34 cellular contexts compared by ENCODE assay signal in the genomic region with DNA sequence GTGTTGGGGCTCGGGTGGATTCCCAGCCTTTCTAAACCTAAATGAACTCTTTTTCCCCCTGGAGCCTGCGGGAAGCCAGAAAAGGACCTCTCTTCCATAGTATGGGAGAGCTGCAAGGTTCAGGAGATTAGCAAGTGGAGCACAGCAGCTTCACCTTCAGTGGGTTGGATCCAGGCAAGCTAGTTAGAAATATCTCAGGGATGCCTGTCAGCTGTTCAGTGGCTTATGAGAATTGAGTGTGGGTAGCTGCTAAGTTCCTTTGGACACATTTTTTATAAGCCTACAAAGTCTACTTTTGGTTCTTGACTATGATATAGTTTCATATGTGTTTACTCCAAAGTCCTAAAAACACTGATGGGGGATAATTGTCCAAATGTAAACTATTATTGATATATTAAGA.
"Had no signal": no experiment of that assay in that cellular context is flagged by ENCODE, and none has a peak within 500 bp of the region (broad histone marks: within the 10 kb centered on the region; RNA-seq: fewer than 3 reads in every experiment).

No MANE protein-coding gene starts in this region.

- H3K4me2 ChIP-seq: KMS-11 had no signal

- H3K4me3 ChIP-seq: MG63 had no signal

- H3K9ac ChIP-seq: KMS-11 had no signal

- DNase-seq: Karpas-422, Kasumi-1, KG1, MG63, MM.1S, MV-4-11, NCI-H1048, NCI-H1092, NCI-H1092 treated with DMSO at 0.1 percent for 48 hours, NCI-H1105, NCI-H1105 treated with DMSO at 0.1 percent for 48 hours, NCI-H1417, NCI-H1417 treated with DMSO at 0.1 percent for 48 hours, NCI-H1436, NCI-H1436 treated with DMSO at 0.1 percent for 48 hours, NCI-H146, NCI-H1694, NCI-H1694 treated with DMSO at 0.1 percent for 48 hours, NCI-H187, NCI-H187 treated with DMSO at 0.1 percent for 48 hours, NCI-H1930, NCI-H2029, NCI-H2029 treated with DMSO at 0.1 percent for 48 hours, NCI-H2081, NCI-H2081 treated with DMSO at 0.1 percent for 48 hours, NCI-H2107, NCI-H2171, NCI-H2171 treated with DMSO at 0.1 percent for 48 hours, NCI-H2227 treated with DMSO at 0.1 percent for 48 hours, NCI-H226, NCI-H345, NCI-H446, NCI-H446 treated with DMSO at 0.1 percent for 48 hours had no signal

- H3K27me3 ChIP-seq: MG63 had no signal

- H3K36me3 ChIP-seq: MG63 had no signal

- H3K27ac ChIP-seq: KMS-11 had no signal
